In the genomic region with DNA sequence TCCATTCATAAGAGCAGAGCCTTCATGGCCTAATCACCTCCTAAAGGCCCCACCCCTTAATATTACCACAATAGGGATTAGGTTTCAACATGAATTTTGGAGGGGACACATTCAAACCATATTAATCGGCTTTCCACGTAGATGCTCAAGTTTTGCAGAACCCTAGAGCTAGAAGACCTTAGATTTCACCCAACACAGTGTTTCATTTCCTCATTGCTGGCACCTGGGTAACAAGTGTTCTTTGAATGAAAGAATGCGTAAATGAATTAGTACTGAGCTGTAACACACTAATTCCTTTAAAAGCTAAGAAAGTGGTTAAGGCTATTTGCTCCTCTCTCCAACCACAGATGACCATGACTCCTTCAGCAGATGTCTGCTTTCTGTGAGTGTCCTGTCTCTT, we compare ENCODE assay signal across 18 cellular contexts.
"Had no signal": no experiment of that assay in that cellular context is flagged by ENCODE, and none has a peak within 500 bp of the region (broad histone marks: within the 10 kb centered on the region; RNA-seq: fewer than 3 reads in every experiment).

No MANE protein-coding gene starts in this region.

- H3K9me3 Mint-ChIP-seq: activated CD4-positive, alpha-beta T cell treated with anti-CD3 and anti-CD28 coated beads, Interleukin-2, amount 10 ng/mL, durations not matched to agents 24 days and 14 days; activated naive CD4-positive, alpha-beta T cell treated with anti-CD3 and anti-CD28 coated beads for 36 hours; activated naive CD8-positive, alpha-beta T cell treated with anti-CD3 and anti-CD28 coated beads, Interleukin-2, amount 50 U/mL, for 24 hours; activated T-cell treated with anti-CD3 and anti-CD28 coated beads, Interleukin-2, amount 50 U/mL, for 4 hours; type B pancreatic cell had no signal

- H3K9me3 ChIP-seq: right lobe of liver, testis had no signal

- H3K4me1 Mint-ChIP-seq: activated CD4-positive, alpha-beta T cell treated with anti-CD3 and anti-CD28 coated beads, Interleukin-2, amount 10 ng/mL, durations not matched to agents 24 days and 14 days; activated naive CD8-positive, alpha-beta T cell treated with anti-CD3 and anti-CD28 coated beads, Interleukin-2, amount 50 U/mL, for 24 hours; brain had no signal

- H3K36me3 ChIP-seq: right lobe of liver had no signal

- H3K4me3 ChIP-seq: dorsolateral prefrontal cortex, right lobe of liver, testis had no signal

- H3K27me3 Mint-ChIP-seq: activated CD4-positive, alpha-beta T cell treated with anti-CD3 and anti-CD28 coated beads, Interleukin-2, amount 10 ng/mL, durations not matched to agents 24 days and 14 days; activated naive CD8-positive, alpha-beta T cell treated with anti-CD3 and anti-CD28 coated beads, Interleukin-2, amount 50 U/mL, for 24 hours; type B pancreatic cell had no signal

- H3K36me3 Mint-ChIP-seq: brain, type B pancreatic cell had no signal

- H3K4me1 ChIP-seq: right lobe of liver, testis had no signal

- FAIRE-seq: colon, small intestine had no signal

- H3K27me3 ChIP-seq: right lobe of liver, testis had no signal

- H3K27ac ChIP-seq: dorsolateral prefrontal cortex, right lobe of liver, testis had no signal

- H3K4me3 Mint-ChIP-seq: activated CD4-positive, alpha-beta T cell treated with anti-CD3 and anti-CD28 coated beads, Interleukin-2, amount 10 ng/mL, durations not matched to agents 24 days and 14 days; activated CD8-positive, alpha-beta T cell treated with anti-CD3 and anti-CD28 coated beads, Interleukin-2, amount 10 ng/mL, durations not matched to agents 7 days and 5 days; activated naive CD4-positive, alpha-beta T cell treated with anti-CD3 and anti-CD28 coated beads for 36 hours; activated naive CD8-positive, alpha-beta T cell treated with anti-CD3 and anti-CD28 coated beads, Interleukin-2, amount 50 U/mL, for 24 hours; activated T-cell treated with anti-CD3 and anti-CD28 coated beads, Interleukin-2, amount 50 U/mL, for 4 hours; brain; type B pancreatic cell had no signal

- DNase-seq: activated CD4-positive, alpha-beta T cell treated with anti-CD3 and anti-CD28 coated beads, Interleukin-2, amount 10 ng/mL, durations not matched to agents 24 days and 14 days; activated CD8-positive, alpha-beta memory T cell treated with anti-CD3 and anti-CD28 coated beads, Interleukin-2, amount 50 U/mL, for 4 hours; activated CD8-positive, alpha-beta T cell treated with anti-CD3 and anti-CD28 coated beads, Interleukin-2, amount 10 ng/mL, durations not matched to agents 7 days and 5 days; activated naive CD4-positive, alpha-beta T cell treated with anti-CD3 and anti-CD28 coated beads for 36 hours; activated naive CD8-positive, alpha-beta T cell treated with anti-CD3 and anti-CD28 coated beads, Interleukin-2, amount 50 U/mL, for 24 hours; activated T-cell treated with anti-CD3 and anti-CD28 coated beads, Interleukin-2, amount 50 U/mL, for 4 hours; anterior cingulate cortex; central memory CD4-positive, alpha-beta T cell; dorsolateral prefrontal cortex; left ventricle myocardium superior; right lobe of liver; small intestine; stimulated activated CD4-positive, alpha-beta T cell treated with anti-CD3 and anti-CD28 coated beads, Interleukin-15, amount 100 ng/mL, for 24 hours; stimulated activated CD4-positive, alpha-beta T cell treated with anti-CD3 and anti-CD28 coated beads, Interleukin-2, amount 100 ng/mL, for 48 hours; testis had no signal

- ATAC-seq: activated CD8-positive, alpha-beta T cell treated with anti-CD3 and anti-CD28 coated beads, Interleukin-2, amount 10 ng/mL, durations not matched to agents 7 days and 5 days; activated naive CD8-positive, alpha-beta T cell treated with anti-CD3 and anti-CD28 coated beads, Interleukin-2, amount 50 U/mL, for 24 hours; activated T-cell treated with anti-CD3 and anti-CD28 coated beads, Interleukin-2, amount 50 U/mL, for 4 hours; left ventricle myocardium superior; right lobe of liver had no signal

- H3K27ac Mint-ChIP-seq: activated CD4-positive, alpha-beta T cell treated with anti-CD3 and anti-CD28 coated beads, Interleukin-2, amount 10 ng/mL, durations not matched to agents 24 days and 14 days; activated CD8-positive, alpha-beta T cell treated with anti-CD3 and anti-CD28 coated beads, Interleukin-2, amount 10 ng/mL, durations not matched to agents 7 days and 5 days; activated naive CD4-positive, alpha-beta T cell treated with anti-CD3 and anti-CD28 coated beads for 36 hours; activated naive CD8-positive, alpha-beta T cell treated with anti-CD3 and anti-CD28 coated beads, Interleukin-2, amount 50 U/mL, for 24 hours; brain; type B pancreatic cell had no signal
